Comparison of ENCODE assay signal across 32 cellular contexts in the genomic region with DNA sequence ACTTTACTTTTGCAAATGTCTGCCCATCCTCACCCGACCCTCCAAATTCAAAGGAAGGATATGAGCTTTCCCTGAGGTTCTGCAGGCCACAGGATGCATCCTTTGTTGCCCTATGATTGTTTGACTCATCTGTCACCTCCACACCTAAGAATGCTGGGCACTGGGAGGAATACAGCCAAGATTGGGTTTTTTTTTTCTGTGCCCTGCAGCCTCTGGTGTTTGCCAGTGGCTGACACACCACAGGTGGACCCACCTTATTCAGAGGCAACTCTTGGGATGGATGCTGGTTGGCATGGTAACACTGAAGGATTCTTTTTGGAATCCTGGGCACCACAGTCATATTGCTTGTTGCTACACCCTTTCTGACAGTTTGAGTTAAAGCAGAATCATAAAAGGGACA. TPM values are rescaled to one million over a fixed set of nuclear protein-coding genes. Genes with fewer than 3 reads are reported as not detected.
"Had no signal": no experiment of that assay in that cellular context is flagged by ENCODE, and none has a peak within 500 bp of the region (broad histone marks: within the 10 kb centered on the region; RNA-seq: fewer than 3 reads in every experiment).

No MANE protein-coding gene starts in this region.

- H3K4me1 ChIP-seq: ascending aorta, left ventricle myocardium inferior, thyroid gland, upper lobe of right lung had no signal

- FAIRE-seq: endothelial cell of umbilical vein, TTC549 had no signal

- H3K27ac ChIP-seq: ascending aorta, foreskin keratinocyte, left ventricle myocardium inferior, neutrophil, right lobe of liver, skin epidermis, stomach, thyroid gland, upper lobe of right lung, VCaP had no signal

- H3K4me3 ChIP-seq: ascending aorta, left ventricle myocardium inferior, right lobe of liver, skin epidermis, stomach, thyroid gland, upper lobe of right lung had no signal

- H3K27ac Mint-ChIP-seq: activated naive CD4-positive, alpha-beta T cell treated with anti-CD3 and anti-CD28 coated beads, Interleukin-2, amount 10 ng/mL, durations not matched to agents 7 days and 5 days; activated naive CD8-positive, alpha-beta T cell treated with anti-CD3 and anti-CD28 coated beads, Interleukin-2, amount 10 ng/mL, durations not matched to agents 7 days and 5 days; activated T-helper 1 cell treated with anti-CD3 and anti-CD28 coated beads, Interleukin-12 subunit alpha, Interleukin-12 subunit beta, Interleukin-2, Interleukin-4 antibody, amounts not matched to agents 30 ng/mL and 10 ng/mL and 1 ng/mL, durations not matched to agents 14 hours and 24 hours and 36 hours; brain; nephron progenitor cell; stimulated activated effector memory CD8-positive, alpha-beta T cell treated with anti-CD3 and anti-CD28 coated beads, Interleukin-12 subunit alpha, Interleukin-12 subunit beta, amount 100 ng/mL, for 72 hours; T-helper 1 cell treated with Interleukin-12 subunit alpha and Interleukin-12 subunit beta and Interleukin-4 antibody, amounts not matched to agents 30 μg/mL and 1 μg/mL, for 36 hours had no signal

- DNase-seq: activated CD4-positive, alpha-beta T cell treated with anti-CD3 and anti-CD28 coated beads for 4 hours; activated CD4-positive, alpha-beta T cell treated with anti-CD3 and anti-CD28 coated beads, Interleukin-2, amount 50 U/mL, for 4 hours; activated effector memory CD4-positive, alpha-beta T cell treated with anti-CD3 and anti-CD28 coated beads, Interleukin-2, amount 50 U/mL, for 16 hours; activated naive CD4-positive, alpha-beta T cell treated with anti-CD3 and anti-CD28 coated beads, Interleukin-2, amount 10 ng/mL, durations not matched to agents 7 days and 5 days; activated naive CD8-positive, alpha-beta T cell treated with anti-CD3 and anti-CD28 coated beads, Interleukin-2, amount 10 ng/mL, durations not matched to agents 7 days and 5 days; caudate nucleus; left ventricle myocardium inferior; naive B cell; nephron progenitor cell; right lobe of liver; stimulated activated CD4-positive, alpha-beta T cell treated with anti-CD3 and anti-CD28 coated beads, Interleukin-12 subunit alpha, Interleukin-12 subunit beta, amount 100 ng/mL, for 4 hours; stimulated activated CD4-positive, alpha-beta T cell treated with anti-CD3 and anti-CD28 coated beads, Interleukin-4, amount 100 ng/mL, for 24 hours; stomach; T-helper 9 cell; thyroid gland; upper lobe of right lung had no signal

- H3K36me3 ChIP-seq: ascending aorta, left ventricle myocardium inferior, neutrophil, right lobe of liver, stomach, thyroid gland, upper lobe of right lung had no signal

- H3K9me3 ChIP-seq: ascending aorta, left ventricle myocardium inferior, neutrophil, right lobe of liver, stomach, thyroid gland, upper lobe of right lung had no signal

- H3K4me3 Mint-ChIP-seq: activated naive CD4-positive, alpha-beta T cell treated with anti-CD3 and anti-CD28 coated beads, Interleukin-2, amount 10 ng/mL, durations not matched to agents 7 days and 5 days; activated naive CD8-positive, alpha-beta T cell treated with anti-CD3 and anti-CD28 coated beads, Interleukin-2, amount 10 ng/mL, durations not matched to agents 7 days and 5 days; activated T-helper 1 cell treated with anti-CD3 and anti-CD28 coated beads, Interleukin-12 subunit alpha, Interleukin-12 subunit beta, Interleukin-2, Interleukin-4 antibody, amounts not matched to agents 30 ng/mL and 10 ng/mL and 1 ng/mL, durations not matched to agents 14 hours and 24 hours and 36 hours; brain; naive B cell; nephron progenitor cell; stimulated activated effector memory CD8-positive, alpha-beta T cell treated with anti-CD3 and anti-CD28 coated beads, Interleukin-12 subunit alpha, Interleukin-12 subunit beta, amount 100 ng/mL, for 72 hours; T-helper 1 cell treated with Interleukin-12 subunit alpha and Interleukin-12 subunit beta and Interleukin-4 antibody, amounts not matched to agents 30 μg/mL and 1 μg/mL, for 36 hours had no signal

- ATAC-seq: esophagus mucosa; foreskin keratinocyte; right lobe of liver; stimulated activated effector memory CD8-positive, alpha-beta T cell treated with anti-CD3 and anti-CD28 coated beads, Interleukin-12 subunit alpha, Interleukin-12 subunit beta, amount 100 ng/mL, for 72 hours; upper lobe of right lung had no signal

- H3K27me3 Mint-ChIP-seq: naive B cell had no signal

- H3K36me3 Mint-ChIP-seq: stimulated activated effector memory CD8-positive, alpha-beta T cell treated with anti-CD3 and anti-CD28 coated beads, Interleukin-12 subunit alpha, Interleukin-12 subunit beta, amount 100 ng/mL, for 72 hours had no signal

- H3K27me3 ChIP-seq: ascending aorta, foreskin keratinocyte, neutrophil, right lobe of liver, stomach, thyroid gland, upper lobe of right lung had no signal

- H3K9me3 Mint-ChIP-seq: stimulated activated effector memory CD8-positive, alpha-beta T cell treated with anti-CD3 and anti-CD28 coated beads, Interleukin-12 subunit alpha, Interleukin-12 subunit beta, amount 100 ng/mL, for 72 hours had no signal

RNA-seq across cellular contexts. Expression of a gene that starts 29.7 kb away (rescaled TPM):
- total RNA-seq: activated naive CD8-positive, alpha-beta T cell treated with anti-CD3 and anti-CD28 coated beads, Interleukin-2, amount 10 ng/mL, durations not matched to agents 7 days and 5 days; activated T-helper 1 cell treated with anti-CD3 and anti-CD28 coated beads, Interleukin-12 subunit alpha, Interleukin-12 subunit beta, Interleukin-2, Interleukin-4 antibody, amounts not matched to agents 30 ng/mL and 10 ng/mL and 1 ng/mL, durations not matched to agents 14 hours and 24 hours and 36 hours; ascending aorta; endothelial cell of umbilical vein; foreskin keratinocyte; glomerular endothelial cell; left ventricle myocardium inferior; lung microvascular endothelial cell; osteocyte; posterior vena cava had no signal
- polyA plus RNA-seq: endothelial cell of umbilical vein, foreskin keratinocyte had no signal
